In the genomic region with DNA sequence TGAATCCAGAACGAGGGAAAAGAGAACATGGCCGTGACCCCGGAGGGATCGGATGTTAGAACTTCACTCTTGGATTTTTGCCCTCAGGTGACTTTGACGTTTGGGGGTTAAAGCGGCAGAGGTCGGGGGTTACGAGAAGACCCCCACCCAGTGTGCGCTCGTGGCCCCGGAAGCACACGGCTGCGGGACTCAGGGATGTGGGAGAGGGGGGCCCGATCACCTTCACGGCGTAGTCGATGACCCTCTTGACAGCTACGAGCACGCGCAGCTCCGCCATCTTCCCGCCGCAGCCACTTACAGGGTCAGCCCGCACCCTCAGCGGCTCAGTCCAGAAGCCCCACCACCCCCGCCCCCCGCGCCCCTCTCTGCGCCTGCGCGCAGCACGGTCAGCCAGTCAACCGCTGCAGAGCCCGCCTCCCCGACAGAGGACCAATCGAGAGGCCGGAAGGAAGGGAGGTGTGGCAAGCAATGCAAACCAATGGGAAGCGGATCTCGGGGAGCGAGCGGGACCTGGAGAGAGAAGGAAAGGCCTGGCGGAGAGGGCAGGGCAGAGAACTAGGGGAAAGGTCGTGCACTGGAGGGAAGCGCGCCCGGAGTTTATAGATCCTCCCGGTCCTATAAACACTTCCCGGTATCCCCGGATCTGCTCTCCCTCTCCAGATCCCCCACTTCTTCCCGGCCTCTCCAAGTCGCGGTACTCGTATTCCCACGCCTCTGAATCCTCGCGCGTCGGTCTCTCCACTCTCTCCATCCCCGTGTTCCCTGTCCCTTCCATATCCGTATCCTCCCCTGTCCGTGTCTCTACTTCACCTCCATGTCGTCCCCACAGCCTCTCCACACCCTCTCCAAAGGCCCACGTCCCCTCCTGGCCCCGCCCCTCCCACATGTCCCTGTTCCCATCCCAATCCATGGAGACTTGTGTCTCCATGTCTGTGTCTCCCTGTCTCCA, we compare ENCODE assay signal across 8 cellular contexts. TPM values are rescaled to one million over a fixed set of nuclear protein-coding genes. Genes with fewer than 3 reads are reported as not detected.
DNase-seq lines count a peak whose midpoint lies in the region; ATAC-seq and TF ChIP-seq lines count a peak whose summit lies in the region.

A gene (minus strand): TSS at position 339 of the 949 bp plus-strand sequence. CDS start 62 bp downstream, at position 277.

- H3K9me2 ChIP-seq in PC-9 (ENCODE audit: insufficient read depth), result no peaks in the 10 kb centered on the region

- peaks cover 7% of the 10 kb centered on the region; the same call in 1 of the 2 replicates for H4K20me1 ChIP-seq in PC-9 (ENCODE audit: insufficient read depth)

- intact Hi-C loops in PC-9 (cut with micrococcal nuclease; ENCODE audit: unreplicated experiment), result loop anchor here (1.0 to 10.0 kb wide), 3 partner anchors 28 to 336 kb away; no protein-coding TSS in a partner anchor
- intact Hi-C loops in mucosa of descending colon (cut with DNase I, micrococcal nuclease), result no loop called here

- DNase-seq in AG10803 (ENCODE audit: low read depth), result peak; percentile 97
- DNase-seq in PC-9, result peak; percentile 97
- peak; percentile 93 for DNase-seq in activated T-cell treated with anti-CD3 and anti-CD28 coated beads for 48 hours (ENCODE audit: low read depth)
- DNase-seq in epithelial cell of prostate (ENCODE audit: low read depth, low spot score), result peak; percentile 89
- DNase-seq in mucosa of descending colon, result peak; percentile 97 to 99 (median 97)
- peak; percentile 91 to 92 for DNase-seq in stimulated activated CD8-positive, alpha-beta memory T cell treated with anti-CD3 and anti-CD28 coated beads, Interleukin-2, amount 100 ng/mL, for 48 hours (ENCODE audit: low read depth in 2 of 2)

- TF ChIP-seq CTCF in AG10803 (conservative IDR thresholded peaks at IDR 0.05; ENCODE audit: low read length), result no peak
- TF ChIP-seq CTCF in PC-9 (conservative IDR thresholded peaks at IDR 0.05), result no peak
- TF ChIP-seq CTCF in mucosa of descending colon (IDR thresholded peaks at IDR 0.05), result no peak

- CTCF ChIA-PET in PC-9 (lab: Charles Lee), result no interaction called here

- peak; percentile 72 for TF ChIP-seq POLR2A in GM19099 (IDR thresholded peaks at IDR 0.05; ENCODE audit: extremely low read depth, insufficient read length, low read depth)

- H3K9me3 ChIP-seq in PC-9 (ENCODE audit: insufficient read depth, low read depth), result no peaks in the 10 kb centered on the region
- no peaks in the 10 kb centered on the region for H3K9me3 ChIP-seq in mucosa of descending colon

- peak within 1 kb of the TSS; percentile 100 for H3K4me2 ChIP-seq in PC-9

- TSS peak; percentile 20 for BruUV-seq in PC-9 (replicated peaks; lab: Mats Ljungman, UMichigan)

- ATAC-seq in HG03558 (IDR thresholded peaks at IDR 0.05; ENCODE audit: extremely low read depth, unreplicated experiment), result peak; percentile 40
- peak; percentile 81 for ATAC-seq in mucosa of descending colon

- H3K27me3 ChIP-seq in PC-9 (ENCODE audit: insufficient read depth, low read depth), result peaks cover 11% of the 10 kb centered on the region; the same call in 1 of the 2 replicates

- H3K79me2 ChIP-seq in PC-9 (ENCODE audit: low read depth), result peaks cover 35% of the 10 kb centered on the region

- H3K36me3 ChIP-seq in PC-9 (ENCODE audit: low read depth) (no peaks in the 10 kb centered on the region), mucosa of descending colon (ENCODE audit: low read depth) (no peaks in the 10 kb centered on the region)

- H3F3A ChIP-seq in PC-9 (ENCODE audit: insufficient read depth, low read depth), result peaks cover 31% of the 10 kb centered on the region

- peak within 1 kb of the TSS; percentile 99 for H2AFZ ChIP-seq in PC-9

- H3K4me3 ChIP-seq in AG10803 (ENCODE audit: low read length), result peak within 1 kb of the TSS; percentile 94
- peak within 1 kb of the TSS; percentile 92 for H3K4me3 ChIP-seq in PC-9
- H3K4me3 ChIP-seq in mucosa of descending colon, result peak within 1 kb of the TSS; percentile 45

- peak within 1 kb of the TSS; percentile 74 for H3K27ac ChIP-seq in PC-9
- H3K27ac ChIP-seq in epithelial cell of prostate, result peak within 1 kb of the TSS; percentile 74

- POLR2A ChIA-PET in PC-9 (lab: Charles Lee; ENCODE audit: unreplicated experiment), result interaction anchor here (1.2 kb wide), 1 partner anchor 27 kb away, joined by 8 read pairs; no protein-coding TSS in a partner anchor

- H3K4me1 ChIP-seq in PC-9 (replicated peaks; ENCODE audit: insufficient read depth) (peaks cover 36% of the 10 kb centered on the region), mucosa of descending colon (ENCODE audit: low read depth) (peaks cover 30% of the 10 kb centered on the region)

RNA-seq across cellular contexts. Expression of the gene that starts here (rescaled TPM):
- total RNA-seq in PC-9 (2021) (204 and 252 TPM in 2 replicates), mucosa of descending colon (100 to 1,000 TPM; 113 to 154 (median 130) TPM)

Comparison
In these comparisons a context has a peak if more than half of its experiments do, and no peak if none do; other contexts are left out.
1. Peak in every context shown above with its lines: DNase-seq, ATAC-seq, H3K4me3 ChIP-seq and H3K27ac ChIP-seq.